In genomic region chr2:3236300-3236699, GRCh38 we compare ENCODE assay signal across 11 cellular contexts.
"Had no signal": no experiment of that assay in that cellular context is flagged by ENCODE, and none has a peak within 500 bp of the region (broad histone marks: within the 10 kb centered on the region; RNA-seq: fewer than 3 reads in every experiment).

No MANE protein-coding gene starts in this region.

- H3K4me3 ChIP-seq: ascending aorta, lung, neural progenitor cell, pancreas, upper lobe of right lung had no signal

- DNase-seq: activated CD4-positive, alpha-beta T cell treated with anti-CD3 and anti-CD28 coated beads, Interleukin-2, amount 50 U/mL, for 48 hours; activated CD8-positive, alpha-beta memory T cell treated with anti-CD3 and anti-CD28 coated beads, Interleukin-2, amount 50 U/mL, for 4 hours; activated naive CD4-positive, alpha-beta T cell; left cardiac atrium; pancreas; stimulated activated CD4-positive, alpha-beta T cell treated with anti-CD3 and anti-CD28 coated beads, Interleukin-1b, Interleukin-23, amount 100 ng/mL, for 48 hours; T-helper 9 cell; upper lobe of right lung had no signal

- H3K4me1 ChIP-seq: ascending aorta, neural progenitor cell, pancreas, upper lobe of right lung had no signal

- FAIRE-seq: pancreas had no signal

- H3K36me3 Mint-ChIP-seq: neural progenitor cell had no signal

- H3K36me3 ChIP-seq: ascending aorta, neural progenitor cell, pancreas, upper lobe of right lung had no signal

- H3K4me3 Mint-ChIP-seq: neural progenitor cell had no signal

- H3K9me3 Mint-ChIP-seq: neural progenitor cell had no signal

- ATAC-seq: left cardiac atrium, upper lobe of right lung had no signal

- H3K27me3 ChIP-seq: ascending aorta, neural progenitor cell, pancreas, upper lobe of right lung had no signal

- H3K27ac ChIP-seq: ascending aorta, neural progenitor cell, pancreas, upper lobe of right lung had no signal

- H3K27ac Mint-ChIP-seq: neural progenitor cell had no signal

- H3K9me3 ChIP-seq: pancreas, upper lobe of right lung had no signal
